Comparison of ENCODE assay signal across 32 cellular contexts in genomic region chr4:57187241-57187640, GRCh38.
DNase-seq lines count a peak whose midpoint lies in the region; ATAC-seq, FAIRE-seq and TF ChIP-seq lines count a peak whose summit lies in the region.
"Had no signal": no experiment of that assay in that cellular context is flagged by ENCODE, and none has a peak within 500 bp of the region (broad histone marks: within the 10 kb centered on the region; RNA-seq: fewer than 3 reads in every experiment).

No MANE protein-coding gene starts in this region.

- H3K4me3 ChIP-seq in bronchial epithelial cell (ENCODE audit: low read depth, low read length) (no peak overlapping the region), upper lobe of right lung (no peak overlapping the region)
- H3K4me3 ChIP-seq: cardiac muscle cell, coronary artery, gastroesophageal sphincter, hepatocyte, psoas muscle, sigmoid colon, transverse colon had no signal

- ATAC-seq in foreskin keratinocyte: peak; percentile 86
- no peak for ATAC-seq in upper lobe of right lung
- ATAC-seq in effector memory CD8-positive, alpha-beta T cell (replicated peaks): no peak
- ATAC-seq in activated T-cell treated with anti-CD3 and anti-CD28 coated beads, Interleukin-2, amount 50 U/mL, for 4 hours: no peak
- ATAC-seq: gastroesophageal sphincter, left colon, psoas muscle, Right ventricle myocardium inferior, SK-N-SH treated with all-trans-retinoic acid at 6 μM for 48 hours had no signal

- DNase-seq in EH (ENCODE audit: low read depth) (peak; percentile 38), NCI-H1048 (lab: John Stamatoyannopoulos, UW) (peak; percentile 9), bronchial epithelial cell (ENCODE audit: low read depth) (peak; percentile 60), foreskin keratinocyte (peak; percentile 92 to 95), upper lobe of right lung (no peak), SK-N-DZ (ENCODE audit: low spot score) (no peak)
- no peak for DNase-seq in effector memory CD8-positive, alpha-beta T cell
- no peak for DNase-seq in activated T-cell treated with anti-CD3 and anti-CD28 coated beads, Interleukin-2, amount 50 U/mL, for 4 hours
- DNase-seq: activated CD4-positive, alpha-beta T cell treated with anti-CD3 and anti-CD28 coated beads, Interleukin-2, amount 50 U/mL, for 48 hours; activated CD4-positive, CD25-positive, alpha-beta regulatory T cell treated with anti-CD3 and anti-CD28 coated beads, Interleukin-2, amount 50 U/mL, for 72 hours; activated CD8-positive, alpha-beta memory T cell treated with anti-CD3 and anti-CD28 coated beads, Interleukin-2, amount 50 U/mL, for 4 hours; activated naive CD4-positive, alpha-beta T cell treated with anti-CD3 and anti-CD28 coated beads, Interleukin-2, amount 10 ng/mL, durations not matched to agents 7 days and 5 days; amygdala; DMS153; effector CD8-positive, alpha-beta T cell; left colon; NCI-H2029; NCI-H526; OCI-M1; psoas muscle; sigmoid colon; stimulated activated CD4-positive, alpha-beta T cell treated with anti-CD3 and anti-CD28 coated beads, Interleukin-4, amount 100 ng/mL, for 4 hours; transverse colon had no signal

- H3K36me3 ChIP-seq in bronchial epithelial cell (ENCODE audit: control insufficient read depth, insufficient read depth, low read length) (no peaks in the 10 kb centered on the region), upper lobe of right lung (no peaks in the 10 kb centered on the region)
- H3K36me3 ChIP-seq: cardiac muscle cell, gastroesophageal sphincter, sigmoid colon, transverse colon had no signal

- peaks cover 0 to 9% of the 10 kb centered on the region in 2 donors for H3K27me3 Mint-ChIP-seq in effector memory CD8-positive, alpha-beta T cell
- peaks cover 3% of the 10 kb centered on the region for H3K27me3 Mint-ChIP-seq in activated T-cell treated with anti-CD3 and anti-CD28 coated beads, Interleukin-2, amount 50 U/mL, for 4 hours (ENCODE audit: low read depth)
- H3K27me3 Mint-ChIP-seq: activated naive CD4-positive, alpha-beta T cell treated with anti-CD3 and anti-CD28 coated beads, Interleukin-2, amount 10 ng/mL, durations not matched to agents 7 days and 5 days had no signal

- no peaks in the 10 kb centered on the region for H3K4me1 Mint-ChIP-seq in effector memory CD8-positive, alpha-beta T cell (ENCODE audit: low read depth in 2 of 2)
- no peaks in the 10 kb centered on the region for H3K4me1 Mint-ChIP-seq in activated T-cell treated with anti-CD3 and anti-CD28 coated beads, Interleukin-2, amount 50 U/mL, for 4 hours (ENCODE audit: low read depth)
- H3K4me1 Mint-ChIP-seq: activated naive CD4-positive, alpha-beta T cell treated with anti-CD3 and anti-CD28 coated beads, Interleukin-2, amount 10 ng/mL, durations not matched to agents 7 days and 5 days had no signal

- no peaks in the 10 kb centered on the region for H3K27me3 ChIP-seq in bronchial epithelial cell (ENCODE audit: control insufficient read depth, insufficient read depth, low read length)
- H3K27me3 ChIP-seq in foreskin keratinocyte: no peaks in the 10 kb centered on the region
- H3K27me3 ChIP-seq in upper lobe of right lung: no peaks in the 10 kb centered on the region
- H3K27me3 ChIP-seq: cardiac muscle cell, gastroesophageal sphincter, hepatocyte, sigmoid colon, transverse colon had no signal

- no peak overlapping the region for H3K4me3 Mint-ChIP-seq in effector memory CD8-positive, alpha-beta T cell
- no peak overlapping the region for H3K4me3 Mint-ChIP-seq in activated T-cell treated with anti-CD3 and anti-CD28 coated beads, Interleukin-2, amount 50 U/mL, for 4 hours
- H3K4me3 Mint-ChIP-seq: activated naive CD4-positive, alpha-beta T cell treated with anti-CD3 and anti-CD28 coated beads, Interleukin-2, amount 10 ng/mL, durations not matched to agents 7 days and 5 days; activated T-helper 1 cell treated with anti-CD3 and anti-CD28 coated beads, Interleukin-12 subunit alpha, Interleukin-12 subunit beta, Interleukin-2, Interleukin-4 antibody, amounts not matched to agents 30 ng/mL and 10 ng/mL and 1 ng/mL, durations not matched to agents 14 hours and 24 hours and 36 hours; nephron; T-helper 1 cell treated with Interleukin-12 subunit alpha and Interleukin-12 subunit beta and Interleukin-4 antibody, amounts not matched to agents 30 μg/mL and 1 μg/mL, for 36 hours had no signal

- TF ChIP-seq CTCF in bronchial epithelial cell (IDR thresholded peaks at IDR 0.05; ENCODE audit: insufficient read depth, low read length, severe bottlenecking) (no peak), foreskin keratinocyte (conservative IDR thresholded peaks at IDR 0.05) (no peak), upper lobe of right lung (IDR thresholded peaks at IDR 0.05) (no peak)

- peaks cover 4% of the 10 kb centered on the region for H3K4me1 ChIP-seq in foreskin keratinocyte
- H3K4me1 ChIP-seq in upper lobe of right lung: no peaks in the 10 kb centered on the region
- H3K4me1 ChIP-seq: psoas muscle had no signal

- no peak for FAIRE-seq in bronchial epithelial cell (lab: Jason Lieb, UNC)

- no peaks in the 10 kb centered on the region for H3K9me3 ChIP-seq in upper lobe of right lung
- H3K9me3 ChIP-seq: gastroesophageal sphincter, psoas muscle, sigmoid colon, transverse colon had no signal

- H3K27ac ChIP-seq in foreskin keratinocyte: no peak overlapping the region
- no peak overlapping the region for H3K27ac ChIP-seq in upper lobe of right lung
- H3K27ac ChIP-seq: cardiac muscle cell, coronary artery, gastroesophageal sphincter, hepatocyte, psoas muscle, sigmoid colon, transverse colon had no signal

- no peak overlapping the region for H3K27ac Mint-ChIP-seq in effector memory CD8-positive, alpha-beta T cell
- H3K27ac Mint-ChIP-seq: activated naive CD4-positive, alpha-beta T cell treated with anti-CD3 and anti-CD28 coated beads, Interleukin-2, amount 10 ng/mL, durations not matched to agents 7 days and 5 days; activated T-helper 1 cell treated with anti-CD3 and anti-CD28 coated beads, Interleukin-12 subunit alpha, Interleukin-12 subunit beta, Interleukin-2, Interleukin-4 antibody, amounts not matched to agents 30 ng/mL and 10 ng/mL and 1 ng/mL, durations not matched to agents 14 hours and 24 hours and 36 hours; nephron; T-helper 1 cell treated with Interleukin-12 subunit alpha and Interleukin-12 subunit beta and Interleukin-4 antibody, amounts not matched to agents 30 μg/mL and 1 μg/mL, for 36 hours had no signal

- intact Hi-C loops in upper lobe of right lung (cut with DNase I): no loop called here

- H3K9me3 Mint-ChIP-seq in effector memory CD8-positive, alpha-beta T cell: no peaks in the 10 kb centered on the region
- H3K9me3 Mint-ChIP-seq in activated T-cell treated with anti-CD3 and anti-CD28 coated beads, Interleukin-2, amount 50 U/mL, for 4 hours: no peaks in the 10 kb centered on the region
- H3K9me3 Mint-ChIP-seq: activated naive CD4-positive, alpha-beta T cell treated with anti-CD3 and anti-CD28 coated beads, Interleukin-2, amount 10 ng/mL, durations not matched to agents 7 days and 5 days; activated T-helper 1 cell treated with anti-CD3 and anti-CD28 coated beads, Interleukin-12 subunit alpha, Interleukin-12 subunit beta, Interleukin-2, Interleukin-4 antibody, amounts not matched to agents 30 ng/mL and 10 ng/mL and 1 ng/mL, durations not matched to agents 14 hours and 24 hours and 36 hours; nephron; T-helper 1 cell treated with Interleukin-12 subunit alpha and Interleukin-12 subunit beta and Interleukin-4 antibody, amounts not matched to agents 30 μg/mL and 1 μg/mL, for 36 hours had no signal

- H3K36me3 Mint-ChIP-seq in effector memory CD8-positive, alpha-beta T cell (ENCODE audit: insufficient read depth): no peaks in the 10 kb centered on the region
- no peaks in the 10 kb centered on the region for H3K36me3 Mint-ChIP-seq in activated T-cell treated with anti-CD3 and anti-CD28 coated beads, Interleukin-2, amount 50 U/mL, for 4 hours (ENCODE audit: insufficient read depth)
- H3K36me3 Mint-ChIP-seq: activated naive CD4-positive, alpha-beta T cell treated with anti-CD3 and anti-CD28 coated beads, Interleukin-2, amount 10 ng/mL, durations not matched to agents 7 days and 5 days had no signal

Comparison
In these comparisons a context has a peak if more than half of its experiments do, and no peak if none do; other contexts are left out.
1. DNase-seq: peak in EH (single experiment), NCI-H1048 (single experiment), bronchial epithelial cell (single experiment) and foreskin keratinocyte (2 of 2); none in upper lobe of right lung (single experiment), effector memory CD8-positive, alpha-beta T cell (0 of 3), SK-N-DZ (single experiment) and activated T-cell treated with anti-CD3 and anti-CD28 coated beads, Interleukin-2, amount 50 U/mL, for 4 hours (single experiment).